Comparison of ENCODE assay signal across 22 cellular contexts in genomic region chr2:239846789-239847676, GRCh38.
A peak's percentile ranks its signal among the peaks of the same experiment; 100 is the strongest.
DNase-seq lines count a peak whose midpoint lies in the region; ATAC-seq, FAIRE-seq and TF ChIP-seq lines count a peak whose summit lies in the region.
"Had no signal": no experiment of that assay in that cellular context is flagged by ENCODE, and none has a peak within 500 bp of the region (broad histone marks: within the 10 kb centered on the region; RNA-seq: fewer than 3 reads in every experiment).

No MANE protein-coding gene starts in this region.

- peaks cover 44% of the 10 kb centered on the region for H3K27me3 Mint-ChIP-seq in activated T-cell treated with anti-CD3 and anti-CD28 coated beads, Interleukin-2, amount 50 U/mL, for 24 hours
- peaks cover 20% of the 10 kb centered on the region for H3K27me3 Mint-ChIP-seq in activated T-cell treated with anti-CD3 and anti-CD28 coated beads, Interleukin-2, amount 50 U/mL, for 4 hours (ENCODE audit: low read depth)

- H3K4me1 Mint-ChIP-seq in activated T-cell treated with anti-CD3 and anti-CD28 coated beads, Interleukin-2, amount 50 U/mL, for 24 hours (ENCODE audit: low read depth) = no peaks in the 10 kb centered on the region
- peaks cover 6% of the 10 kb centered on the region for H3K4me1 Mint-ChIP-seq in activated T-cell treated with anti-CD3 and anti-CD28 coated beads, Interleukin-2, amount 50 U/mL, for 4 hours (ENCODE audit: low read depth)
- H3K4me1 Mint-ChIP-seq: B cell had no signal

- H3K27ac ChIP-seq in esophagus muscularis mucosa (replicated peaks in 1 of 4) (no peak overlapping the region), vagina (no peak overlapping the region)
- H3K27ac ChIP-seq: KMS-11 had no signal

- 80% methylated on average over 8 of the region's 9 CpGs for WGBS in esophagus muscularis mucosa

- no peaks in the 10 kb centered on the region for H3K4me1 ChIP-seq in esophagus muscularis mucosa
- no peaks in the 10 kb centered on the region for H3K4me1 ChIP-seq in vagina

- no peak overlapping the region for H3K27ac Mint-ChIP-seq in activated T-cell treated with anti-CD3 and anti-CD28 coated beads, Interleukin-2, amount 50 U/mL, for 24 hours
- H3K27ac Mint-ChIP-seq: B cell; CD4-positive, CD25-positive, alpha-beta regulatory T cell had no signal

- no peak overlapping the region for H3K4me3 Mint-ChIP-seq in activated T-cell treated with anti-CD3 and anti-CD28 coated beads, Interleukin-2, amount 50 U/mL, for 24 hours
- H3K4me3 Mint-ChIP-seq in activated T-cell treated with anti-CD3 and anti-CD28 coated beads, Interleukin-2, amount 50 U/mL, for 4 hours = no peak overlapping the region
- H3K4me3 Mint-ChIP-seq: B cell; CD4-positive, CD25-positive, alpha-beta regulatory T cell had no signal

- intact Hi-C loops in esophagus muscularis mucosa (cut with DNase I) = no loop called here
- intact Hi-C loops in vagina (cut with DNase I) = no loop called here

- no peak for ATAC-seq in activated T-cell treated with anti-CD3 and anti-CD28 coated beads, Interleukin-2, amount 50 U/mL, for 4 hours
- no peak for ATAC-seq in HG02885 (IDR thresholded peaks at IDR 0.05; ENCODE audit: poor library complexity, unreplicated experiment)

- no peak for TF ChIP-seq CTCF in esophagus muscularis mucosa (IDR thresholded peaks at IDR 0.05)
- no peak for TF ChIP-seq CTCF in vagina (IDR thresholded peaks at IDR 0.05)

- H3K9me3 Mint-ChIP-seq in activated T-cell treated with anti-CD3 and anti-CD28 coated beads, Interleukin-2, amount 50 U/mL, for 24 hours = peaks cover 16% of the 10 kb centered on the region
- H3K9me3 Mint-ChIP-seq in activated T-cell treated with anti-CD3 and anti-CD28 coated beads, Interleukin-2, amount 50 U/mL, for 4 hours = peaks cover 19% of the 10 kb centered on the region

- H3K4me3 ChIP-seq in esophagus muscularis mucosa (no peak overlapping the region), vagina (no peak overlapping the region)

- no peak for FAIRE-seq in RCC 7860 (lab: Jason Lieb, UNC)
- FAIRE-seq: A204.1, H54 had no signal

- no peaks in the 10 kb centered on the region for H3K36me3 Mint-ChIP-seq in activated T-cell treated with anti-CD3 and anti-CD28 coated beads, Interleukin-2, amount 50 U/mL, for 24 hours (ENCODE audit: low read depth)
- H3K36me3 Mint-ChIP-seq in activated T-cell treated with anti-CD3 and anti-CD28 coated beads, Interleukin-2, amount 50 U/mL, for 4 hours (ENCODE audit: insufficient read depth) = no peaks in the 10 kb centered on the region
- H3K36me3 Mint-ChIP-seq: CD4-positive, CD25-positive, alpha-beta regulatory T cell had no signal

- no peak for TF ChIP-seq EP300 in esophagus muscularis mucosa (IDR thresholded peaks at IDR 0.05)

- peak; percentile 12 for DNase-seq in activated T-cell treated with anti-CD3 and anti-CD28 coated beads, Interleukin-2, amount 50 U/mL, for 24 hours
- no peak for DNase-seq in activated T-cell treated with anti-CD3 and anti-CD28 coated beads, Interleukin-2, amount 50 U/mL, for 4 hours
- peak; percentile 4 for DNase-seq in NCI-H82 treated with DMSO at 0.1 percent for 48 hours (lab: John Stamatoyannopoulos, UW; ENCODE audit: unreplicated experiment)
- DNase-seq in esophagus muscularis mucosa (ENCODE audit: extremely low spot score) = peak; percentile 29
- peak; percentile 58 to 77 for DNase-seq in vagina (ENCODE audit: extremely low spot score in 2 of 2)
- DNase-seq in RCC 7860 (ENCODE audit: low spot score) = no peak
- no peak for DNase-seq in NCI-H2227 treated with DMSO at 0.1 percent for 48 hours (lab: John Stamatoyannopoulos, UW)
- DNase-seq: CD4-positive, CD25-positive, alpha-beta regulatory T cell; COR-L47; DMS79; NCI-H1105; NCI-H146; NCI-H2029; NCI-H226; NCI-H524; NCI-H774; Right ventricle myocardium superior had no signal

- TF ChIP-seq POLR2A in esophagus muscularis mucosa (IDR thresholded peaks at IDR 0.05; ENCODE audit: low read depth) (no peak), vagina (IDR thresholded peaks at IDR 0.05) (no peak)

- H3K27me3 ChIP-seq in esophagus muscularis mucosa (no peaks in the 10 kb centered on the region), vagina (no peaks in the 10 kb centered on the region)

- H3K36me3 ChIP-seq in esophagus muscularis mucosa (no peaks in the 10 kb centered on the region), vagina (no peaks in the 10 kb centered on the region)

- H3K9me3 ChIP-seq in esophagus muscularis mucosa (peaks cover 0 to 14% (median 13%) of the 10 kb centered on the region in 4 donors), vagina (peaks cover 13% of the 10 kb centered on the region)

Comparison
In these comparisons a context has a peak if more than half of its experiments do, and no peak if none do; other contexts are left out.
1. DNase-seq: peak in activated T-cell treated with anti-CD3 and anti-CD28 coated beads, Interleukin-2, amount 50 U/mL, for 24 hours (single experiment), NCI-H82 treated with DMSO at 0.1 percent for 48 hours (single experiment), esophagus muscularis mucosa (single experiment) and vagina (2 of 2); none in activated T-cell treated with anti-CD3 and anti-CD28 coated beads, Interleukin-2, amount 50 U/mL, for 4 hours (single experiment), RCC 7860 (single experiment) and NCI-H2227 treated with DMSO at 0.1 percent for 48 hours (single experiment).